ENCODE assay signal across 8 cellular contexts in the genomic region with DNA sequence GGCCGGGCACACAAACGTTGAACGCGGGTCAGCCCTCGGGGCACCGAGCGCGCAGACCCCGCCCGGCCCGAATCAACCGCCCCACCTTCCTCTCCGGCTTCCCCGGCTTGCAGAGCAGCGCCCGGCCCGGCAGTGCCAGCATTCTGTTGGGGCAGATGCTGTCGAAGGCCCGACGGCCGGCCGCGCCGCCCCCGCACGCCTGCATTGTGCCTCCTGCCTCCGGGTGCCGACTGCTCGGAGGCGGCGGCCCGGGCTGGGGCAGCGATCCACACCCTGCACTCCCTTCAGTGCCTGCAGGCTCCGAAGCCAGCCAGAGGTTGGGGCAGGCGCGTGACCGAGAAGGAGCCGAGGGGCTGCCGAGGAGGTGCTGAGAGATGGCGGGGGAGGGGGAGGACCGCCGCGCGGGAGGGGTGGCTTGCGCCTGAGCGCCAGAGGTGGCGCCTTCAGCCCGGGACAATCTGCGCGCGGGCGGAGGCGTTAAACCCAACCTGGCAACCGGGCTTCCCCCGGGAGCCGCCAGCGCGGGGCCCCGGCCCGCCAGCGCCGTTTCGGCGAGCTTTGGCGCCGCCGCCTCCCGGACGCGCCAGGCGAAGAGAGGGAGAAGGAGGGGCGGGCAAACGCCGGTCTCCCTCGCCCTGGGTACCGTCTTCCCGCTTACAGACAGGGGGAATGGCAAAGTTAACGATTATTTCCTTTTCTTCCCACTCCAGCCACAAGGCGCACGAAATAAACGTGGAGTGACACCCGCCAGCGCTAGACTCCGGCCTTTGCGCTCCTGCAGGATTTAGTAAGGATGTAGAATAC. TPM values are rescaled to one million over a fixed set of nuclear protein-coding genes. Genes with fewer than 3 reads are reported as not detected.
DNase-seq lines count a peak whose midpoint lies in the region; ATAC-seq and TF ChIP-seq lines count a peak whose summit lies in the region.

A gene (minus strand): TSS at position 382 of the 804 bp plus-strand sequence. CDS start 177 bp downstream, at position 205.

- H3K4me3 ChIP-seq in fibroblast of the aortic adventitia (ENCODE audit: low read depth, low read length): peak within 1 kb of the TSS; percentile 48

- H3K27ac Mint-ChIP-seq in osteocyte (ENCODE audit: unreplicated experiment): no peak within 1 kb of the TSS

- ATAC-seq in HG03095 (IDR thresholded peaks at IDR 0.05; ENCODE audit: unreplicated experiment) (peak; percentile 47), GM18520 (IDR thresholded peaks at IDR 0.05; ENCODE audit: unreplicated experiment) (no peak)

- H3K9me3 Mint-ChIP-seq in osteocyte (ENCODE audit: unreplicated experiment): no peaks in the 10 kb centered on the region

- TF ChIP-seq CTCF in fibroblast of the aortic adventitia (IDR thresholded peaks at IDR 0.05; ENCODE audit: insufficient read depth, low read length) (peak; percentile 16), osteocyte (IDR thresholded peaks at IDR 0.05) (peak; percentile 36)

- H3K4me1 Mint-ChIP-seq in osteocyte (ENCODE audit: unreplicated experiment): peaks cover 34% of the 10 kb centered on the region

- peaks cover 89% of the 10 kb centered on the region for H3K27me3 Mint-ChIP-seq in osteocyte (ENCODE audit: unreplicated experiment)

- peak within 1 kb of the TSS; percentile 62 for H3K4me3 Mint-ChIP-seq in osteocyte (ENCODE audit: unreplicated experiment)

- no peaks in the 10 kb centered on the region for H3K36me3 Mint-ChIP-seq in osteocyte (ENCODE audit: unreplicated experiment)

- DNase-seq in activated gamma-delta T cell (lab: John Stamatoyannopoulos, UW) (peak; percentile 34), activated gamma-delta T cell treated with Interleukin-2 at 50 U/mL for 16 hours (no peak), NCI-H69 (lab: John Stamatoyannopoulos, UW) (peak; percentile 94), fibroblast of the aortic adventitia (ENCODE audit: low read depth) (no peak), osteocyte (ENCODE audit: extremely low spot score, unreplicated experiment) (no peak)
- DNase-seq in activated CD8-positive, alpha-beta memory T cell treated with anti-CD3 and anti-CD28 coated beads for 48 hours (ENCODE audit: low read depth in 2 of 3, low spot score in 2 of 3): peak in 2 of 3 experiments; percentile 43 to 52

RNA-seq across cellular contexts. Expression of the gene that starts here (rescaled TPM):
- not detected in 2 replicates for total RNA-seq in fibroblast of the aortic adventitia (ENCODE audit: low replicate concordance)
- total RNA-seq in osteocyte: not detected in 2 replicates

Comparison
In these comparisons a context has a peak if more than half of its experiments do, and no peak if none do; other contexts are left out.
1. DNase-seq: peak in activated gamma-delta T cell (single experiment), NCI-H69 (single experiment) and activated CD8-positive, alpha-beta memory T cell treated with anti-CD3 and anti-CD28 coated beads for 48 hours (2 of 3); none in activated gamma-delta T cell treated with Interleukin-2 at 50 U/mL for 16 hours (single experiment), fibroblast of the aortic adventitia (single experiment) and osteocyte (single experiment).